ENCODE assay signal across 29 cellular contexts in genomic region chr10:97347317-97347716, GRCh38.
"Had no signal": no experiment of that assay in that cellular context is flagged by ENCODE, and none has a peak within 500 bp of the region (broad histone marks: within the 10 kb centered on the region; RNA-seq: fewer than 3 reads in every experiment).

No MANE protein-coding gene starts in this region.

- H3K9ac ChIP-seq: parathyroid adenoma had no signal

- H2AFZ ChIP-seq: parathyroid adenoma had no signal

- H3K27me3 Mint-ChIP-seq: progenitor cell of endocrine pancreas; stimulated activated naive B cell treated with anti-CD40 and anti-IgM and Interleukin-4, amounts not matched to agents 10 μg/mL and 1 μg/mL and 100 μg/mL, for 72 hours had no signal

- DNase-seq: hypothalamus; immature natural killer cell; kidney; left colon; left lung; lower lobe of right lung; mammary epithelial cell; naive thymus-derived CD8-positive, alpha-beta T cell; occipital lobe; right lobe of liver; stimulated activated CD4-positive, alpha-beta T cell treated with anti-CD3 and anti-CD28 coated beads, Interleukin-1b, Interleukin-23, amount 100 ng/mL, for 48 hours; stimulated activated CD4-positive, alpha-beta T cell treated with anti-CD3 and anti-CD28 coated beads, Interleukin-2, amount 100 ng/mL, for 48 hours; stimulated activated CD4-positive, alpha-beta T cell treated with anti-CD3 and anti-CD28 coated beads, Interleukin-4, amount 100 ng/mL, for 4 hours; stimulated activated CD8-positive, alpha-beta memory T cell treated with anti-CD3 and anti-CD28 coated beads, Interleukin-4, amount 100 ng/mL, for 48 hours; stimulated activated naive B cell treated with anti-CD40 and anti-IgM and Interleukin-4, amounts not matched to agents 10 μg/mL and 1 μg/mL and 100 μg/mL, for 72 hours; stimulated activated naive CD8-positive, alpha-beta T cell treated with anti-CD3 and anti-CD28 coated beads, Interleukin-15, Interleukin-2, amounts not matched to agents 100 U/mL and 50 U/mL, for 24 hours; stomach; testis; thyroid gland; transverse colon; upper lobe of left lung had no signal

- H3K36me3 Mint-ChIP-seq: naive thymus-derived CD8-positive, alpha-beta T cell had no signal

- H3K4me3 Mint-ChIP-seq: immature natural killer cell; naive thymus-derived CD8-positive, alpha-beta T cell; nephron; neural crest cell; stimulated activated naive B cell treated with anti-CD40 and anti-IgM and Interleukin-4, amounts not matched to agents 10 μg/mL and 1 μg/mL and 100 μg/mL, for 72 hours had no signal

- H3K27ac ChIP-seq: left lung, lower lobe of right lung, parathyroid adenoma, right atrium auricular region, right lobe of liver, stomach, testis, thyroid gland, transverse colon, upper lobe of left lung, vagina had no signal

- H3K4me1 ChIP-seq: left lung, lower lobe of right lung, parathyroid adenoma, right atrium auricular region, right lobe of liver, testis, thyroid gland, upper lobe of left lung, vagina had no signal

- H3K9me3 ChIP-seq: left lung, lower lobe of right lung, right atrium auricular region, right lobe of liver, stomach, testis, thyroid gland, transverse colon, upper lobe of left lung, vagina had no signal

- H3K4me3 ChIP-seq: left lung, lower lobe of right lung, right atrium auricular region, right lobe of liver, smooth muscle cell, stomach, testis, thyroid gland, transverse colon, upper lobe of left lung, vagina had no signal

- H3K4me2 ChIP-seq: smooth muscle cell had no signal

- H3K79me2 ChIP-seq: parathyroid adenoma had no signal

- H3K4me1 Mint-ChIP-seq: immature natural killer cell; nephron; neural crest cell; stimulated activated naive B cell treated with anti-CD40 and anti-IgM and Interleukin-4, amounts not matched to agents 10 μg/mL and 1 μg/mL and 100 μg/mL, for 72 hours had no signal

- ATAC-seq: left colon; left lung; lower lobe of right lung; naive thymus-derived CD8-positive, alpha-beta T cell; right lobe of liver; stimulated activated naive B cell treated with anti-CD40 and anti-IgM and Interleukin-4, amounts not matched to agents 10 μg/mL and 1 μg/mL and 100 μg/mL, for 72 hours; stimulated activated naive CD8-positive, alpha-beta T cell treated with anti-CD3 and anti-CD28 coated beads, Interleukin-15, Interleukin-2, amounts not matched to agents 100 U/mL and 50 U/mL, for 24 hours had no signal

- H3K36me3 ChIP-seq: lower lobe of right lung, right atrium auricular region, right lobe of liver, thyroid gland, transverse colon, upper lobe of left lung, vagina had no signal

- H3K27me3 ChIP-seq: left lung, right atrium auricular region, right lobe of liver, stomach, testis, thyroid gland, transverse colon, upper lobe of left lung, vagina had no signal

- FAIRE-seq: islet of Langerhans, kidney had no signal

- H3K9me3 Mint-ChIP-seq: immature natural killer cell; naive thymus-derived CD8-positive, alpha-beta T cell; nephron; neural crest cell; stimulated activated naive B cell treated with anti-CD40 and anti-IgM and Interleukin-4, amounts not matched to agents 10 μg/mL and 1 μg/mL and 100 μg/mL, for 72 hours had no signal

- H3K27ac Mint-ChIP-seq: immature natural killer cell; naive thymus-derived CD8-positive, alpha-beta T cell; nephron; stimulated activated naive B cell treated with anti-CD40 and anti-IgM and Interleukin-4, amounts not matched to agents 10 μg/mL and 1 μg/mL and 100 μg/mL, for 72 hours had no signal
